Comparison of ENCODE assay signal across 14 cellular contexts in the genomic region with DNA sequence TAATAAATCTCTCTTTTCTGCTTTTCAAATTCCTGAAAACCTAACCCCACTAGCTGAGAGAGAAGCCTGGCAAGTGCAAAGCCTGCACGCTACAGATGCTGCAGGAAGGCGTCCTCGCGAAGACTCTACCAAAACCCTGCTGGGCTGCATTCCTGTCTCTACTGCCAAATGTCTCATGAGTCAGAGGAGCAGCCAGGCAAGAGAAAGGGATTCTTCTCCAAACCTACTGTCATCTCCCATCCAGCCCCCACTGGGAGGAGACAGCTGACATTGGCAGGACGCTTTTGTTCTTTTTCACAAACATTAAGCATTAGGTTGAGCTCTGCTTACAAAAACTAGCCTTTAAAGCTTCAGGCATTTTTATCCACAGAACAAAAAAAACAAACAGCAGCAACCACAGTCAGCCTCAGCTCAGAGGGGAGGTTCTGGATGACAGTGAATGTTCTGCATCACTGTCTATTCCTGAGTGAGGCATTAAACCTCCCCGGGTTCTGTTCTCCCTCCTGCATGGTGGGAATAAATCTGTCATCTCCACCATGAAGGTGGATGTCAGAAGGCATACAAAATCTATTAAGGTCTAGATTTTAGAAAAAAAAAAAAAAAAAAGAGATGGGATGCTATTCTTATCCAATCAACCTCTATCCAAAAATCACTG. TPM values are rescaled to one million over a fixed set of nuclear protein-coding genes. Genes with fewer than 3 reads are reported as not detected.
DNase-seq lines count a peak whose midpoint lies in the region; ATAC-seq and TF ChIP-seq lines count a peak whose summit lies in the region.
"Had no signal": no experiment of that assay in that cellular context is flagged by ENCODE, and none has a peak within 500 bp of the region (broad histone marks: within the 10 kb centered on the region; RNA-seq: fewer than 3 reads in every experiment).

No MANE protein-coding gene starts in this region.

- H3K4me1 ChIP-seq in right lobe of liver, result no peaks in the 10 kb centered on the region
- H3K4me1 ChIP-seq: left ventricle myocardium inferior had no signal

- DNase-seq in DMS 273 (lab: John Stamatoyannopoulos, UW; ENCODE audit: unreplicated experiment) (peak; percentile 55), DMS 273 treated with DMSO at 0.1 percent for 48 hours (lab: John Stamatoyannopoulos, UW) (no peak), RWPE1 (ENCODE audit: low spot score) (peak; percentile 26), fibroblast of mammary gland (ENCODE audit: low read depth) (peak; percentile 36), posterior cingulate gyrus (peak in 7 of 10 donors; percentile 54 to 94 (median 76)), right lobe of liver (no peak), GM10248 (ENCODE audit: extremely low spot score) (no peak)
- DNase-seq: amniotic stem cell; left ventricle myocardium inferior; NCI-H1436; stimulated activated naive CD4-positive, alpha-beta T cell had no signal

- H3K36me3 ChIP-seq in right lobe of liver, result no peaks in the 10 kb centered on the region
- H3K36me3 ChIP-seq: left ventricle myocardium inferior had no signal

- POLR2A ChIA-PET in RWPE1 (lab: Yijun Ruan, JAX; ENCODE audit: low non-redundant PET) (no interaction called here), GM10248 (lab: Yijun Ruan, JAX) (no interaction called here)

- intact Hi-C loops in posterior cingulate gyrus (cut with DNase I) (no loop called here), right lobe of liver (cut with DNase I) (no loop called here)

- TF ChIP-seq CTCF in RWPE1 (conservative IDR thresholded peaks at IDR 0.05; ENCODE audit: low read depth) (no peak), fibroblast of mammary gland (conservative IDR thresholded peaks at IDR 0.05; ENCODE audit: control insufficient read depth, insufficient read depth, low read depth, low read length) (no peak), right lobe of liver (IDR thresholded peaks at IDR 0.05) (no peak), GM10248 (IDR thresholded peaks at IDR 0.05; ENCODE audit: control extremely low read depth, extremely low read depth, low read depth, missing control alignments) (no peak)

- WGBS in right lobe of liver (ENCODE audit: insufficient coverage, low coverage, low lambda C conversion rate, missing lambda C conversion rate), result 57% methylated on average over 6 of the region's 6 CpGs

- H3K9me3 ChIP-seq in right lobe of liver, result no peaks in the 10 kb centered on the region
- H3K9me3 ChIP-seq: left ventricle myocardium inferior had no signal

- TF ChIP-seq POLR2A in right lobe of liver (IDR thresholded peaks at IDR 0.05), result no peak

- H3K4me3 ChIP-seq in fibroblast of mammary gland (ENCODE audit: control insufficient read depth, low read depth, low read length), result no peak overlapping the region
- no peak overlapping the region for H3K4me3 ChIP-seq in right lobe of liver
- H3K4me3 ChIP-seq: left ventricle myocardium inferior had no signal

- CTCF ChIA-PET in RWPE1 (lab: Yijun Ruan, JAX), result interaction anchor here (0.6 kb wide), 1 partner anchor 416 kb away, joined by 3 read pairs; no protein-coding TSS in a partner anchor
- CTCF ChIA-PET in GM10248 (lab: Yijun Ruan, JAX), result interaction anchor here (1.5 kb wide), 1 partner anchor 12 kb away, joined by 4 read pairs; no protein-coding TSS in a partner anchor

- no peak overlapping the region for H3K27ac ChIP-seq in RWPE1
- H3K27ac ChIP-seq in right lobe of liver, result no peak overlapping the region
- H3K27ac ChIP-seq: 22Rv1, left ventricle myocardium inferior had no signal

- ATAC-seq in HG02759 (IDR thresholded peaks at IDR 0.05; ENCODE audit: unreplicated experiment) (no peak), right lobe of liver (no peak)
- ATAC-seq: Panc1 had no signal

- no peaks in the 10 kb centered on the region for H3K27me3 ChIP-seq in right lobe of liver

RNA-seq across cellular contexts. Expression of a gene that starts 17.9 kb away (rescaled TPM):
- total RNA-seq in right lobe of liver, result under 1 TPM in 3 of 6 experiments, not detected in 3; 0.09 to 0.31 (median 0.10) TPM

Comparison
In these comparisons a context has a peak if more than half of its experiments do, and no peak if none do; other contexts are left out.
1. DNase-seq: peak in DMS 273 (single experiment), RWPE1 (single experiment), fibroblast of mammary gland (single experiment) and posterior cingulate gyrus (7 of 10); none in DMS 273 treated with DMSO at 0.1 percent for 48 hours (single experiment), right lobe of liver (0 of 3) and GM10248 (single experiment).